Comparison of ENCODE assay signal across 20 cellular contexts in the genomic region with DNA sequence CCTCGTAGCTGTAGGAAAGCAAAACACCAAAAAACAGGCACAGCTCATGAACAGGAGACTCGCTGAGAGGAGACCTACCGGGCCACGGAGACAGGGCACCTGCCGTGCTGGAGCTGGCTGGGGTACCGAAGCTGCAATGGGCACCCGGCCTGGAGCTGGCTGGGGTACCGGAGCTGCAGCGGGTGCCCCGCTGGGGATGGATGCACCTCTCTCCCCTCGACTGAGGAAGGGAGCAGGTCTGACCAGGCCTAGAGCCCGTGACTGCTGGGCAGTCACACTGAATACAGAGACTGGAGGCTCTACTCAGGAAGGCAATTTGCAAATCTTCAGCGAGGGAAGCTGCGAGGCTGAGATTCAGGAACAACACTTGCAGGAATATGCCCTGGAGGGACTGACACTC. TPM values are rescaled to one million over a fixed set of nuclear protein-coding genes. Genes with fewer than 3 reads are reported as not detected.
DNase-seq lines count a peak whose midpoint lies in the region; TF ChIP-seq lines count a peak whose summit lies in the region.
"Had no signal": no experiment of that assay in that cellular context is flagged by ENCODE, and none has a peak within 500 bp of the region (broad histone marks: within the 10 kb centered on the region; RNA-seq: fewer than 3 reads in every experiment).

No MANE protein-coding gene starts in this region.

- CTCF ChIA-PET in GM10248 (lab: Yijun Ruan, JAX), result no interaction called here

- POLR2A ChIA-PET in GM10248 (lab: Yijun Ruan, JAX), result no interaction called here

- H3K27me3 ChIP-seq in stomach, result peaks cover 0 to 43% (median 0%) of the 10 kb centered on the region in 3 donors
- H3K27me3 ChIP-seq: uterus had no signal

- H3K4me3 ChIP-seq in coronary artery, result no peak overlapping the region
- H3K4me3 ChIP-seq in stomach, result no peak overlapping the region
- H3K4me3 ChIP-seq: mucosa of descending colon, uterus had no signal

- TF ChIP-seq CTCF in GM10248 (IDR thresholded peaks at IDR 0.05; ENCODE audit: control extremely low read depth, extremely low read depth, low read depth, missing control alignments) (no peak), coronary artery (IDR thresholded peaks at IDR 0.05) (no peak), stomach (IDR thresholded peaks at IDR 0.05) (no peak)

- no peaks in the 10 kb centered on the region for H3K36me3 ChIP-seq in stomach
- H3K36me3 ChIP-seq: heart right ventricle, left ventricle myocardium inferior, uterus had no signal

- H3K27ac ChIP-seq in coronary artery (no peak overlapping the region), stomach (no peak overlapping the region)
- H3K27ac ChIP-seq: heart right ventricle, left ventricle myocardium inferior, RWPE1, uterus had no signal

- TF ChIP-seq POLR2A in stomach (IDR thresholded peaks at IDR 0.05), result no peak

- WGBS in stomach, 5 donors, result 79 to 92% (median 86%) methylated on average over 12 to 14 of the region's 14 CpGs

- DNase-seq in Ammon's horn (ENCODE audit: low spot score), result peak; percentile 8
- DNase-seq in GM10248 (ENCODE audit: extremely low spot score), result peak; percentile 8
- peak; percentile 45 for DNase-seq in coronary artery (ENCODE audit: low spot score)
- peak; percentile 69 for DNase-seq in posterior vena cava (ENCODE audit: low spot score)
- no peak for DNase-seq in pons (ENCODE audit: low spot score)
- DNase-seq in NCI-H2227 treated with DMSO at 0.1 percent for 48 hours (lab: John Stamatoyannopoulos, UW), result no peak
- no peak for DNase-seq in activated T-cell treated with anti-CD3 and anti-CD28 coated beads, Interleukin-2, amount 50 U/mL, for 1 hour
- no peak for DNase-seq in stomach
- DNase-seq: activated CD4-positive, alpha-beta T cell treated with anti-CD3 and anti-CD28 coated beads for 1 hour; CD4-positive, CD25-positive, alpha-beta regulatory T cell; GF-D8; HCEC 1CT; heart right ventricle; left ventricle myocardium inferior; mucosa of descending colon; NCI-H2171 treated with DMSO at 0.1 percent for 48 hours; NCI-H526; T1000 had no signal

- H3K4me1 ChIP-seq in stomach, result peaks cover 0 to 31% (median 6%) of the 10 kb centered on the region in 4 donors
- H3K4me1 ChIP-seq: uterus had no signal

- H3K9me3 ChIP-seq in stomach, result no peaks in the 10 kb centered on the region
- H3K9me3 ChIP-seq: heart right ventricle, left ventricle myocardium inferior, mucosa of descending colon, uterus had no signal

- TF ChIP-seq EP300 in stomach (IDR thresholded peaks at IDR 0.05), result no peak

- intact Hi-C loops in posterior vena cava (cut with DNase I), result no loop called here
- intact Hi-C loops in stomach (cut with DNase I; ENCODE audit: low total_unique reads), result no loop called here

RNA-seq across cellular contexts. Expression of gene LPCAT1, which starts 27.7 kb away (rescaled TPM):
- 10 to 100 TPM; 30.8 to 36.9 TPM for total RNA-seq in posterior vena cava
- 100 to 1,000 TPM in 1 of 5 donors, 10 to 100 TPM in 4; 13.4 to 229 (median 17.4) TPM for total RNA-seq in stomach
- polyA plus RNA-seq in stomach, result 10 to 100 TPM in 2 of 3 donors, 1 to 10 TPM in 1; 5.2 to 11.8 (median 11.6) TPM

Comparison
In these comparisons a context has a peak if more than half of its experiments do, and no peak if none do; other contexts are left out.
1. DNase-seq: peak in Ammon's horn (single experiment), GM10248 (single experiment), coronary artery (single experiment) and posterior vena cava (single experiment); none in pons (single experiment), NCI-H2227 treated with DMSO at 0.1 percent for 48 hours (single experiment), activated T-cell treated with anti-CD3 and anti-CD28 coated beads, Interleukin-2, amount 50 U/mL, for 1 hour (single experiment) and stomach (single experiment).